ENCODE assay signal across 11 cellular contexts in genomic region chr16:81189100-81189664, GRCh38. TPM values are rescaled to one million over a fixed set of nuclear protein-coding genes. Genes with fewer than 3 reads are reported as not detected.
A peak's percentile ranks its signal among the peaks of the same experiment; 100 is the strongest.
DNase-seq lines count a peak whose midpoint lies in the region; ATAC-seq and TF ChIP-seq lines count a peak whose summit lies in the region.
"Had no signal": no experiment of that assay in that cellular context is flagged by ENCODE, and none has a peak within 500 bp of the region (broad histone marks: within the 10 kb centered on the region; RNA-seq: fewer than 3 reads in every experiment).

No MANE protein-coding gene starts in this region.

- H3K4me3 ChIP-seq in AG04450 (ENCODE audit: low read depth, low read length), result no peak overlapping the region
- no peak overlapping the region for H3K4me3 ChIP-seq in cardiac muscle cell
- no peak overlapping the region for H3K4me3 ChIP-seq in osteoblast (ENCODE audit: insufficient read depth, low read length)

- CTCF ChIA-PET in AG04450 (lab: Charles Lee), result interaction anchor here (3.5 kb wide), 1 partner anchor 16 kb away, joined by 38 read pairs; no protein-coding TSS in a partner anchor

- TF ChIP-seq CTCF in AG04450 (IDR thresholded peaks at IDR 0.05; ENCODE audit: low read depth, low read length) (no peak), cardiac muscle cell (IDR thresholded peaks at IDR 0.05; ENCODE audit: low read depth, low read length) (no peak), osteoblast (IDR thresholded peaks at IDR 0.05; ENCODE audit: extremely low read depth, low read depth, low read length) (no peak)

- no peaks in the 10 kb centered on the region for H3K79me2 ChIP-seq in osteoblast (ENCODE audit: insufficient read depth, low read length)

- DNase-seq in AG04450 (ENCODE audit: low read depth, low spot score) (peak; percentile 23), cardiac muscle cell (ENCODE audit: low read depth in 1 of 2, low spot score in 1 of 2) (peak; percentile 65 to 96), osteoblast (ENCODE audit: insufficient read length, low spot score, missing footprints) (peak; percentile 87), HCEC 1CT (no peak), HK-2 (ENCODE audit: unreplicated experiment) (no peak)
- DNase-seq in stimulated activated CD8-positive, alpha-beta memory T cell treated with anti-CD3 and anti-CD28 coated beads, Interleukin-4, amount 100 ng/mL, for 48 hours, result no peak
- DNase-seq: activated T-cell treated with anti-CD3 and anti-CD28 coated beads, Interleukin-2, amount 50 U/mL, for 48 hours; T-helper 17 cell had no signal

- 50 to 58% (median 51%) methylated on average over 15 of the region's 15 CpGs for WGBS in adipose tissue, 3 donors

- H3K9me3 ChIP-seq in AG04450 (ENCODE audit: control insufficient read depth, insufficient read depth, low read length) (no peaks in the 10 kb centered on the region), cardiac muscle cell (ENCODE audit: low read depth) (no peaks in the 10 kb centered on the region), osteoblast (ENCODE audit: low read depth, low read length) (no peaks in the 10 kb centered on the region)

- ATAC-seq in HG03045 (IDR thresholded peaks at IDR 0.05; ENCODE audit: unreplicated experiment), result no peak
- ATAC-seq: T-helper 17 cell had no signal

- H3K36me3 ChIP-seq in cardiac muscle cell (no peaks in the 10 kb centered on the region), osteoblast (ENCODE audit: insufficient read depth, low read length) (no peaks in the 10 kb centered on the region)

- H3K27me3 ChIP-seq in AG04450 (ENCODE audit: control insufficient read depth, insufficient read depth, low read length) (peaks cover 6% of the 10 kb centered on the region), cardiac muscle cell (no peaks in the 10 kb centered on the region), osteoblast (ENCODE audit: insufficient read depth, low read length) (no peaks in the 10 kb centered on the region)

- no peak overlapping the region for H3K27ac ChIP-seq in AG04450 (ENCODE audit: low read depth, low read length)
- peak overlapping the region; percentile 9 for H3K27ac ChIP-seq in adipose tissue (ENCODE audit: low read depth, low read length)
- no peak overlapping the region for H3K27ac ChIP-seq in cardiac muscle cell
- H3K27ac ChIP-seq in osteoblast (ENCODE audit: low read depth, low read length), result no peak overlapping the region

- H4K20me1 ChIP-seq in osteoblast (ENCODE audit: insufficient read depth, low read length), result no peaks in the 10 kb centered on the region

- H3K4me1 ChIP-seq in cardiac muscle cell (ENCODE audit: low read depth) (peaks cover 3% of the 10 kb centered on the region), osteoblast (ENCODE audit: insufficient read depth, low read length) (peaks cover 15% of the 10 kb centered on the region)

- H3K4me2 ChIP-seq in osteoblast (ENCODE audit: insufficient read depth, low read length), result peak overlapping the region; percentile 6

- peak overlapping the region; percentile 58 for H2AFZ ChIP-seq in osteoblast (ENCODE audit: low read length)

- POLR2A ChIA-PET in AG04450 (lab: Yijun Ruan, JAX), result interaction anchor here (0.8 kb wide), 1 partner anchor 14 kb away, joined by 4 read pairs; no protein-coding TSS in a partner anchor

RNA-seq across cellular contexts. Expression of gene BCO1, which starts 49.3 kb away (rescaled TPM):
- polyA plus RNA-seq in AG04450 (2011; rRNA removed) (not detected in 2 replicates), adipose tissue (under 1 TPM in 1 of 3 donors, not detected in 2; 0.06 TPM), cardiac muscle cell (not detected in 2 replicates)
- polyA minus RNA-seq in AG04450 (2011; rRNA and poly(A)+ RNA removed), result 0.17 TPM in 1 of 2 replicates, not detected in the other
- total RNA-seq in cardiac muscle cell (not detected in 2 replicates), osteoblast (not detected in 2 replicates)
- total RNA-seq: T-helper 17 cell had no signal
- polyA plus RNA-seq: BJ had no signal

Comparison
In these comparisons a context has a peak if more than half of its experiments do, and no peak if none do; other contexts are left out.
1. DNase-seq: peak in AG04450 (single experiment), cardiac muscle cell (2 of 2) and osteoblast (single experiment); none in HCEC 1CT (single experiment), HK-2 (single experiment) and stimulated activated CD8-positive, alpha-beta memory T cell treated with anti-CD3 and anti-CD28 coated beads, Interleukin-4, amount 100 ng/mL, for 48 hours (single experiment).